In genomic region chrX:123184858-123185251, GRCh38 we compare ENCODE assay signal across 9 cellular contexts. TPM values are rescaled to one million over a fixed set of nuclear protein-coding genes. Genes with fewer than 3 reads are reported as not detected.
DNase-seq lines count a peak whose midpoint lies in the region; ATAC-seq and TF ChIP-seq lines count a peak whose summit lies in the region.
"Had no signal": no experiment of that assay in that cellular context is flagged by ENCODE, and none has a peak within 500 bp of the region (broad histone marks: within the 10 kb centered on the region; RNA-seq: fewer than 3 reads in every experiment).

No MANE protein-coding gene starts in this region.

- TF ChIP-seq CTCF in kidney epithelial cell (IDR thresholded peaks at IDR 0.05; ENCODE audit: insufficient read depth, low read length, poor library complexity, severe bottlenecking): no peak
- no peak for TF ChIP-seq CTCF in suprapubic skin (IDR thresholded peaks at IDR 0.05)
- no peak for TF ChIP-seq CTCF in GM20000 (IDR thresholded peaks at IDR 0.05; ENCODE audit: extremely low read depth, missing control alignments)

- H3K9me3 ChIP-seq in HUES6 (ENCODE audit: control insufficient read depth, insufficient read depth, low read depth, low read length) (no peaks in the 10 kb centered on the region), suprapubic skin (no peaks in the 10 kb centered on the region)
- H3K9me3 ChIP-seq in effector memory CD4-positive, alpha-beta T cell (ENCODE audit: control insufficient read depth, low read length): no peaks in the 10 kb centered on the region

- peak overlapping the region; percentile 73 for H3K4me3 ChIP-seq in HUES6 (ENCODE audit: low read depth, low read length)
- H3K4me3 ChIP-seq in kidney epithelial cell (ENCODE audit: low read depth, low read length): peak overlapping the region; percentile 49
- peak overlapping the region; percentile 44 for H3K4me3 ChIP-seq in suprapubic skin
- H3K4me3 ChIP-seq in effector memory CD4-positive, alpha-beta T cell (ENCODE audit: insufficient read depth, low read depth, low read length, poor library complexity, severe bottlenecking): no peak overlapping the region

- H3K4me1 ChIP-seq in HUES6 (ENCODE audit: control insufficient read depth, insufficient read depth, low read length) (peaks cover 18% of the 10 kb centered on the region), suprapubic skin (peaks cover 5% of the 10 kb centered on the region)
- H3K4me1 ChIP-seq in effector memory CD4-positive, alpha-beta T cell (ENCODE audit: control insufficient read depth, insufficient read depth, low read length, poor library complexity, severe bottlenecking): no peaks in the 10 kb centered on the region

- peaks cover 73% of the 10 kb centered on the region for H3K27me3 ChIP-seq in HUES6 (ENCODE audit: control insufficient read depth, insufficient read depth, low read length)
- no peaks in the 10 kb centered on the region for H3K27me3 ChIP-seq in kidney epithelial cell (ENCODE audit: control insufficient read depth, insufficient read depth, low read length)
- H3K27me3 ChIP-seq in suprapubic skin: peaks cover 4% of the 10 kb centered on the region
- no peaks in the 10 kb centered on the region for H3K27me3 ChIP-seq in effector memory CD4-positive, alpha-beta T cell (replicated peaks; ENCODE audit: control insufficient read depth, insufficient read depth, low read length, poor library complexity, severe bottlenecking)

- H3K9ac ChIP-seq in HUES6 (ENCODE audit: low read length): peak overlapping the region; percentile 49

- 52% methylated on average over 17 of the region's 26 CpGs for WGBS in suprapubic skin

- H3K36me3 ChIP-seq in HUES6 (ENCODE audit: control insufficient read depth, insufficient read depth, low read length): no peaks in the 10 kb centered on the region
- no peaks in the 10 kb centered on the region for H3K36me3 ChIP-seq in kidney epithelial cell (ENCODE audit: control insufficient read depth, insufficient read depth, low read length)
- H3K36me3 ChIP-seq in suprapubic skin: no peaks in the 10 kb centered on the region
- no peaks in the 10 kb centered on the region for H3K36me3 ChIP-seq in effector memory CD4-positive, alpha-beta T cell (ENCODE audit: control insufficient read depth, insufficient read depth, low read length)

- H3K27ac ChIP-seq in HUES6 (ENCODE audit: low read depth, low read length) (no peak overlapping the region), caudate nucleus (ENCODE audit: low read depth, low read length) (peak overlapping the region; percentile 50), suprapubic skin (no peak overlapping the region)
- no peak overlapping the region for H3K27ac ChIP-seq in effector memory CD4-positive, alpha-beta T cell (ENCODE audit: insufficient read depth, low read length, poor library complexity, severe bottlenecking)

- TF ChIP-seq POLR2A in suprapubic skin (IDR thresholded peaks at IDR 0.05): no peak

- TF ChIP-seq EP300 in suprapubic skin (IDR thresholded peaks at IDR 0.05): no peak

- DNase-seq in caudate nucleus (lab: John Stamatoyannopoulos, UW) (peak in 31 of 61 donors; percentile 1 to 65 (median 15)), kidney epithelial cell (ENCODE audit: low read depth) (no peak), suprapubic skin (ENCODE audit: low spot score in 2 of 2) (peak in 1 of 2 donors; percentile 59), GM20000 (ENCODE audit: low spot score) (no peak)
- DNase-seq in effector memory CD4-positive, alpha-beta T cell: no peak
- DNase-seq: naive B cell had no signal

- ATAC-seq in HG02840 (IDR thresholded peaks at IDR 0.05; ENCODE audit: low FRiP score, unreplicated experiment): no peak

RNA-seq across cellular contexts. Expression of gene GRIA3, which starts 0.8 kb away (rescaled TPM):
- 0.96 and 1.4 TPM in 2 replicates for total RNA-seq in kidney epithelial cell
- total RNA-seq in suprapubic skin: under 1 TPM in 3 of 4 donors, not detected in 1; 0.19 to 0.38 (median 0.29) TPM
- total RNA-seq: HT-29 had no signal

Comparison
In these comparisons a context has a peak if more than half of its experiments do, and no peak if none do; other contexts are left out.
1. DNase-seq: peak in caudate nucleus (31 of 61); none in kidney epithelial cell (single experiment), GM20000 (single experiment) and effector memory CD4-positive, alpha-beta T cell (0 of 3).